ENCODE assay signal across 20 cellular contexts in genomic region chr3:59685432-59685831, GRCh38.
A peak's percentile ranks its signal among the peaks of the same experiment; 100 is the strongest.
DNase-seq lines count a peak whose midpoint lies in the region; ATAC-seq, FAIRE-seq and TF ChIP-seq lines count a peak whose summit lies in the region.
"Had no signal": no experiment of that assay in that cellular context is flagged by ENCODE, and none has a peak within 500 bp of the region (broad histone marks: within the 10 kb centered on the region; RNA-seq: fewer than 3 reads in every experiment).

No MANE protein-coding gene starts in this region.

- intact Hi-C loops in left ventricle myocardium superior (cut with micrococcal nuclease) (no loop called here), left ventricle myocardium inferior (cut with micrococcal nuclease) (no loop called here)

- peaks cover 2% of the 10 kb centered on the region for H3K27me3 Mint-ChIP-seq in neural progenitor cell (ENCODE audit: insufficient read depth, low read depth)
- H3K27me3 Mint-ChIP-seq: CD4-positive, alpha-beta T cell had no signal

- no peaks in the 10 kb centered on the region for H3F3A ChIP-seq in neural progenitor cell (ENCODE audit: low read depth)

- no peak overlapping the region for H3K4me2 ChIP-seq in neural progenitor cell
- H3K4me2 ChIP-seq: A549 had no signal

- peak overlapping the region; percentile 69 for H2AFZ ChIP-seq in neural progenitor cell (replicated peaks)

- no peaks in the 10 kb centered on the region for H3K4me1 Mint-ChIP-seq in neural progenitor cell
- H3K4me1 Mint-ChIP-seq: H9 had no signal

- DNase-seq in DMS 273 (lab: John Stamatoyannopoulos, UW; ENCODE audit: unreplicated experiment) (peak; percentile 29), DMS 273 treated with DMSO at 0.1 percent for 48 hours (lab: John Stamatoyannopoulos, UW) (no peak), left ventricle myocardium superior (no peak), left ventricle myocardium inferior (no peak), neural progenitor cell (ENCODE audit: low spot score) (no peak), small intestine (no peak), GM12892 (ENCODE audit: insufficient read length) (no peak), NCI-H1930 (lab: John Stamatoyannopoulos, UW) (no peak)
- DNase-seq: AML-193; Caco-2; CD4-positive, alpha-beta T cell; DMS79 treated with DMSO at 0.1 percent for 48 hours; H9 had no signal

- peaks cover 7% of the 10 kb centered on the region for H3K4me1 ChIP-seq in left ventricle myocardium inferior
- no peaks in the 10 kb centered on the region for H3K4me1 ChIP-seq in neural progenitor cell
- H3K4me1 ChIP-seq in small intestine (ENCODE audit: control insufficient read depth in 2 of 2, insufficient read depth in 1 of 2, low read depth in 1 of 2, low read length in 1 of 2) = no peaks in the 10 kb centered on the region
- H3K4me1 ChIP-seq: A549, Caco-2 had no signal

- no peaks in the 10 kb centered on the region for H4K20me1 ChIP-seq in neural progenitor cell (ENCODE audit: low read depth)

- H3K27ac ChIP-seq in left ventricle myocardium inferior (replicated peaks) = no peak overlapping the region
- H3K27ac ChIP-seq in neural progenitor cell = no peak overlapping the region
- no peak overlapping the region for H3K27ac ChIP-seq in small intestine (ENCODE audit: low read depth in 1 of 2, low read length in 1 of 2)
- H3K27ac ChIP-seq: 22Rv1, A549, C4-2B had no signal

- H3K79me2 ChIP-seq in neural progenitor cell (ENCODE audit: low read depth) = no peaks in the 10 kb centered on the region

- no peak overlapping the region for H3K27ac Mint-ChIP-seq in neural progenitor cell
- H3K27ac Mint-ChIP-seq: CD4-positive, alpha-beta T cell; H9 had no signal

- no peak overlapping the region for H3K4me3 Mint-ChIP-seq in neural progenitor cell
- H3K4me3 Mint-ChIP-seq: CD4-positive, alpha-beta T cell; H9 had no signal

- H3K4me3 ChIP-seq in left ventricle myocardium inferior (no peak overlapping the region), neural progenitor cell (no peak overlapping the region), small intestine (ENCODE audit: low read depth in 1 of 2, low read length in 2 of 2) (no peak overlapping the region)
- H3K4me3 ChIP-seq: A549, GM12878 had no signal

- no peak overlapping the region for H3K9ac ChIP-seq in neural progenitor cell

- TF ChIP-seq CTCF in left ventricle myocardium inferior (IDR thresholded peaks at IDR 0.05; ENCODE audit: borderline replicate concordance) (no peak), neural progenitor cell (IDR thresholded peaks at IDR 0.05) (no peak)

- no peak for TF ChIP-seq POLR2A in GM12892 (IDR thresholded peaks at IDR 0.05; ENCODE audit: low read depth, low read length)

- H3K9me3 ChIP-seq in left ventricle myocardium inferior (replicated peaks) (no peaks in the 10 kb centered on the region), neural progenitor cell (ENCODE audit: low read depth) (no peaks in the 10 kb centered on the region), small intestine (ENCODE audit: control insufficient read depth, low read depth) (no peaks in the 10 kb centered on the region)
- H3K9me3 ChIP-seq: A549, Caco-2 had no signal

- FAIRE-seq in small intestine (lab: Jason Lieb, UNC) (no peak), GM12892 (lab: Jason Lieb, UNC) (no peak)
- FAIRE-seq: A549, GM12878, GM19239, H1, HTR-8/SVneo had no signal

- H3K27me3 ChIP-seq in left ventricle myocardium inferior (ENCODE audit: low read depth) = no peaks in the 10 kb centered on the region
- no peaks in the 10 kb centered on the region for H3K27me3 ChIP-seq in neural progenitor cell
- no peaks in the 10 kb centered on the region for H3K27me3 ChIP-seq in small intestine (ENCODE audit: control insufficient read depth in 2 of 2, insufficient read depth in 2 of 2, low read length in 2 of 2)

- H3K9me3 Mint-ChIP-seq in neural progenitor cell = no peaks in the 10 kb centered on the region
- H3K9me3 Mint-ChIP-seq: CD4-positive, alpha-beta T cell; H9 had no signal

- peak; percentile 45 for ATAC-seq in left ventricle myocardium superior
- ATAC-seq: A549, GM12878 had no signal

- no peaks in the 10 kb centered on the region for H3K36me3 Mint-ChIP-seq in neural progenitor cell

- 87 to 90% (median 88%) methylated on average over 3 of the region's 3 CpGs for WGBS in small intestine, 3 donors

- H3K36me3 ChIP-seq in left ventricle myocardium inferior (no peaks in the 10 kb centered on the region), neural progenitor cell (no peaks in the 10 kb centered on the region), small intestine (ENCODE audit: control insufficient read depth in 2 of 2, insufficient read depth in 2 of 2, low read length in 2 of 2) (no peaks in the 10 kb centered on the region)
